8 cellular contexts compared by ENCODE assay signal in the genomic region with DNA sequence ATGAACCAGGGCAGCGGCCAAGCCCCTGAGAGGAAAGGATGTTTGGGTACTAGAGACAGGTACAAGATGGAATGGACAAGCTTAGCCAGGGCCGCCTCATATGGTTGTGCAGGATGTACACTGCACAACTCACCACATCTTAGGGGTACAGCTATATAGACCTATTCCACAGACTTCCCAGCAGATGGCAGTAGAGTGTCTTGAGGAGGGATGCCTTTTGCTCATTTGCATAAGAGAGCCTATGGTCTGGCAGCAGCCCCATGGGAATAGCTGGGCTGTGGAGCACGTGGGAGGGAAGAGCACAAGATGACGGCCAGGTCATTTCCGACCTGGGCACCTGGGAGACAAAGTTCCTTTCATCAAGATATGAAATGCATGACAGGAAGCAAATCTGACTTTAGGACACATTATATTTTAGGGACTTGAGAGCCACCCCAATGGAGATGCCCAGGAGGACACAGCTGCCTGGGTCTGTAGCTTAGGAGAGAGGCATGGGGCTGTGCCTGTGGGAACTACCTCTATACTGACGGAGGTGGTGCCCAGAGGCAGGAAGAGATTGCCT.
DNase-seq lines count a peak whose midpoint lies in the region; ATAC-seq and TF ChIP-seq lines count a peak whose summit lies in the region.

No MANE protein-coding gene starts in this region.

- no peaks in the 10 kb centered on the region for H3K36me3 Mint-ChIP-seq in CD8-positive, alpha-beta T cell
- H3K36me3 Mint-ChIP-seq in natural killer cell treated with Interleukin-12 subunit alpha and Interleukin-12 subunit beta and Interleukin-15 and Interleukin-18, amount 100 ng/mL, for 72 hours: no peaks in the 10 kb centered on the region

- TF ChIP-seq CTCF in CD8-positive, alpha-beta T cell (IDR thresholded peaks at IDR 0.05): peak; percentile 25

- H3K27ac ChIP-seq in CD8-positive, alpha-beta T cell (ENCODE audit: low read depth, low read length): no peak overlapping the region

- POLR2A ChIA-PET in CD8-positive, alpha-beta T cell (lab: Charles Lee): no interaction called here

- no peak overlapping the region for H3K4me3 Mint-ChIP-seq in CD8-positive, alpha-beta T cell
- H3K4me3 Mint-ChIP-seq in natural killer cell treated with Interleukin-12 subunit alpha and Interleukin-12 subunit beta and Interleukin-15 and Interleukin-18, amount 100 ng/mL, for 72 hours: no peak overlapping the region

- CTCF ChIA-PET in CD8-positive, alpha-beta T cell (lab: Charles Lee): interaction anchor here (1.5 kb wide), 1 partner anchor 10 kb away, joined by 5 read pairs; no protein-coding TSS in a partner anchor

- peak; percentile 38 for ATAC-seq in CD8-positive, alpha-beta T cell
- ATAC-seq in GM18520 (IDR thresholded peaks at IDR 0.05; ENCODE audit: unreplicated experiment): peak; percentile 87
- peak; percentile 93 for ATAC-seq in HG02885 (IDR thresholded peaks at IDR 0.05; ENCODE audit: poor library complexity, unreplicated experiment)
- peak; percentile 70 to 77 for ATAC-seq in natural killer cell treated with Interleukin-12 subunit alpha and Interleukin-12 subunit beta and Interleukin-15 and Interleukin-18, amount 100 ng/mL, for 72 hours

- H3K9me3 ChIP-seq in CD8-positive, alpha-beta T cell (ENCODE audit: low read length): no peaks in the 10 kb centered on the region

- no peak for DNase-seq in CD8-positive, alpha-beta T cell
- DNase-seq in NCI-H1092 treated with DMSO at 0.1 percent for 48 hours (lab: John Stamatoyannopoulos, UW) (peak; percentile 94), SHP77 treated with DMSO at 0.1 percent for 48 hours (lab: John Stamatoyannopoulos, UW) (peak; percentile 73), erythroblast (lab: John Stamatoyannopoulos, UW) (peak; percentile 60 to 77)
- DNase-seq in natural killer cell treated with Interleukin-12 subunit alpha and Interleukin-12 subunit beta and Interleukin-15 and Interleukin-18, amount 100 ng/mL, for 72 hours (ENCODE audit: low spot score): no peak
- DNase-seq in activated CD4-positive, CD25-positive, alpha-beta regulatory T cell treated with anti-CD3 and anti-CD28 coated beads, Interleukin-2, amount 50 U/mL, for 72 hours: no peak

- intact Hi-C loops in CD8-positive, alpha-beta T cell (cut with DNase I, micrococcal nuclease): no loop called here

- no peaks in the 10 kb centered on the region for H3K36me3 ChIP-seq in CD8-positive, alpha-beta T cell (ENCODE audit: insufficient read depth, low read length)

- no peak overlapping the region for H3K27ac Mint-ChIP-seq in CD8-positive, alpha-beta T cell
- H3K27ac Mint-ChIP-seq in natural killer cell treated with Interleukin-12 subunit alpha and Interleukin-12 subunit beta and Interleukin-15 and Interleukin-18, amount 100 ng/mL, for 72 hours: no peak overlapping the region

- no peak overlapping the region for H3K4me3 ChIP-seq in CD8-positive, alpha-beta T cell (ENCODE audit: low read depth, low read length)

- TF ChIP-seq POLR2A in erythroblast (IDR thresholded peaks at IDR 0.05; ENCODE audit: low read length): no peak

- H3K4me1 Mint-ChIP-seq in CD8-positive, alpha-beta T cell (ENCODE audit: low read depth): no peaks in the 10 kb centered on the region
- no peaks in the 10 kb centered on the region for H3K4me1 Mint-ChIP-seq in natural killer cell treated with Interleukin-12 subunit alpha and Interleukin-12 subunit beta and Interleukin-15 and Interleukin-18, amount 100 ng/mL, for 72 hours (ENCODE audit: low read depth in 2 of 2)

- no peaks in the 10 kb centered on the region for H3K4me1 ChIP-seq in CD8-positive, alpha-beta T cell (ENCODE audit: insufficient read depth, low read length)

- no peaks in the 10 kb centered on the region for H3K9me3 Mint-ChIP-seq in CD8-positive, alpha-beta T cell
- no peaks in the 10 kb centered on the region for H3K9me3 Mint-ChIP-seq in natural killer cell treated with Interleukin-12 subunit alpha and Interleukin-12 subunit beta and Interleukin-15 and Interleukin-18, amount 100 ng/mL, for 72 hours

- no peaks in the 10 kb centered on the region for H3K27me3 ChIP-seq in CD8-positive, alpha-beta T cell (ENCODE audit: insufficient read depth, low read length)

- peaks cover 18% of the 10 kb centered on the region for H3K27me3 Mint-ChIP-seq in CD8-positive, alpha-beta T cell (ENCODE audit: low read depth)
- peaks cover 15 to 17% of the 10 kb centered on the region in 2 donors for H3K27me3 Mint-ChIP-seq in natural killer cell treated with Interleukin-12 subunit alpha and Interleukin-12 subunit beta and Interleukin-15 and Interleukin-18, amount 100 ng/mL, for 72 hours

Comparison
In these comparisons a context has a peak if more than half of its experiments do, and no peak if none do; other contexts are left out.
1. ATAC-seq: peak in every context shown above with its lines; median percentile 93 in HG02885; 87 in GM18520; 74 in natural killer cell treated with Interleukin-12 subunit alpha and Interleukin-12 subunit beta and Interleukin-15 and Interleukin-18, amount 100 ng/mL, for 72 hours; 38 in CD8-positive, alpha-beta T cell.
2. DNase-seq: peak in NCI-H1092 treated with DMSO at 0.1 percent for 48 hours (single experiment), SHP77 treated with DMSO at 0.1 percent for 48 hours (single experiment) and erythroblast (2 of 2); none in CD8-positive, alpha-beta T cell (0 of 7), natural killer cell treated with Interleukin-12 subunit alpha and Interleukin-12 subunit beta and Interleukin-15 and Interleukin-18, amount 100 ng/mL, for 72 hours (single experiment) and activated CD4-positive, CD25-positive, alpha-beta regulatory T cell treated with anti-CD3 and anti-CD28 coated beads, Interleukin-2, amount 50 U/mL, for 72 hours (single experiment).